In the genomic region with DNA sequence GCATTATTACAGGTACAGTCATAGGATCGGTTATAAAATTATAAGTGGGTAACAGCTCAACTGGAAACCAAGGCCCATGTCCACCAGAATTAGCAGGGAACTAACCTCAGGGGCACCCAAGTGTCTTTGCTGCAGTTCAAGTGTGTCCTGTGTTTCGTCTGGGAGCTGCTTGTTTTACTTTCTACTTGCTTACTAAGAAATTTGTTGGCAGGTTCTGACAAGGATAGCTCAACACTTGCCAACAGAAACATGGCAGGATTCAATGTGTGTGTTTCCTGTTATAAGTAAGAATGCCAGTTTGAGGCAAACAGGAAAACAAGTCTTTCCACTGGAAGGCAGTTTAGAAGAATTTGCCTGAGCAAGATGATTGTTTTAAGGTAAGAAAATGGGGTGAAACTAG, we compare ENCODE assay signal across 19 cellular contexts.
DNase-seq lines count a peak whose midpoint lies in the region; ATAC-seq and TF ChIP-seq lines count a peak whose summit lies in the region.
"Had no signal": no experiment of that assay in that cellular context is flagged by ENCODE, and none has a peak within 500 bp of the region (broad histone marks: within the 10 kb centered on the region; RNA-seq: fewer than 3 reads in every experiment).

No MANE protein-coding gene starts in this region.

- no peak for TF ChIP-seq POLR2A in suprapubic skin (IDR thresholded peaks at IDR 0.05)

- intact Hi-C loops in Right ventricle myocardium superior (cut with DNase I) = no loop called here
- intact Hi-C loops in left ventricle myocardium inferior (cut with micrococcal nuclease) = no loop called here
- intact Hi-C loops in right cardiac atrium (cut with DNase I) = no loop called here

- H3K36me3 ChIP-seq in left ventricle myocardium inferior = no peaks in the 10 kb centered on the region
- H3K36me3 ChIP-seq in suprapubic skin = no peaks in the 10 kb centered on the region

- peak; percentile 53 for ATAC-seq in Right ventricle myocardium superior (ENCODE audit: poor library complexity)
- peak; percentile 73 to 82 for ATAC-seq in right cardiac atrium
- ATAC-seq: left lobe of liver; naive thymus-derived CD8-positive, alpha-beta T cell had no signal

- TF ChIP-seq EP300 in suprapubic skin (IDR thresholded peaks at IDR 0.05) = no peak

- peaks cover 31% of the 10 kb centered on the region for H3K4me1 ChIP-seq in left ventricle myocardium inferior
- H3K4me1 ChIP-seq in right cardiac atrium (ENCODE audit: control insufficient read depth, insufficient read depth, low read length) = peaks cover 8% of the 10 kb centered on the region
- H3K4me1 ChIP-seq in suprapubic skin = peaks cover 25% of the 10 kb centered on the region
- H3K4me1 ChIP-seq: Caco-2 had no signal

- H3K27ac ChIP-seq in left ventricle myocardium inferior (replicated peaks) (no peak overlapping the region), right cardiac atrium (ENCODE audit: low read length) (no peak overlapping the region), suprapubic skin (peak overlapping the region; percentile 24)
- H3K27ac ChIP-seq: PC-9 had no signal

- H3K4me3 ChIP-seq in left ventricle myocardium inferior (no peak overlapping the region), choroid plexus epithelial cell (ENCODE audit: low read depth, low read length) (no peak overlapping the region), right cardiac atrium (ENCODE audit: low read length) (no peak overlapping the region), suprapubic skin (no peak overlapping the region)
- H3K4me3 ChIP-seq: PC-9 had no signal

- no peaks in the 10 kb centered on the region for H3K9me3 ChIP-seq in left ventricle myocardium inferior (replicated peaks)
- no peaks in the 10 kb centered on the region for H3K9me3 ChIP-seq in right cardiac atrium (ENCODE audit: control insufficient read depth, low read length)
- H3K9me3 ChIP-seq in suprapubic skin = no peaks in the 10 kb centered on the region
- H3K9me3 ChIP-seq: Caco-2 had no signal

- H3K27me3 ChIP-seq in left ventricle myocardium inferior (ENCODE audit: low read depth) (no peaks in the 10 kb centered on the region), right cardiac atrium (ENCODE audit: control insufficient read depth, insufficient read depth) (no peaks in the 10 kb centered on the region), suprapubic skin (no peaks in the 10 kb centered on the region)

- DNase-seq in Right ventricle myocardium superior (no peak), left ventricle myocardium inferior (no peak), choroid plexus epithelial cell (ENCODE audit: low read depth) (peak; percentile 31), right cardiac atrium (no peak), suprapubic skin (ENCODE audit: low spot score in 2 of 2) (no peak), SIG-M5 (lab: John Stamatoyannopoulos, UW) (no peak), glomerular visceral epithelial cell (ENCODE audit: extremely low spot score) (no peak)
- DNase-seq in activated effector memory CD4-positive, alpha-beta T cell treated with Interleukin-2 at 50 U/mL for 16 hours = no peak
- DNase-seq: 8988T; activated CD8-positive, alpha-beta memory T cell treated with anti-CD3 and anti-CD28 coated beads, Interleukin-2, amount 50 U/mL, for 48 hours; Caco-2; cortex of kidney; Kasumi-1; naive thymus-derived CD8-positive, alpha-beta T cell; NCI-H187; NCI-H510A treated with DMSO at 0.1 percent for 48 hours; PC-9; SW 1271 had no signal

- TF ChIP-seq CTCF in left ventricle myocardium inferior (IDR thresholded peaks at IDR 0.05; ENCODE audit: borderline replicate concordance) = no peak
- no peak for TF ChIP-seq CTCF in choroid plexus epithelial cell (conservative IDR thresholded peaks at IDR 0.05; ENCODE audit: low read depth, low read length)
- TF ChIP-seq CTCF in suprapubic skin (IDR thresholded peaks at IDR 0.05) = no peak

- WGBS in right cardiac atrium = 37% methylated on average over 2 of the region's 2 CpGs
- 44% methylated on average over 2 of the region's 2 CpGs for WGBS in suprapubic skin
